1 cellular context compared by ENCODE assay signal in the genomic region with DNA sequence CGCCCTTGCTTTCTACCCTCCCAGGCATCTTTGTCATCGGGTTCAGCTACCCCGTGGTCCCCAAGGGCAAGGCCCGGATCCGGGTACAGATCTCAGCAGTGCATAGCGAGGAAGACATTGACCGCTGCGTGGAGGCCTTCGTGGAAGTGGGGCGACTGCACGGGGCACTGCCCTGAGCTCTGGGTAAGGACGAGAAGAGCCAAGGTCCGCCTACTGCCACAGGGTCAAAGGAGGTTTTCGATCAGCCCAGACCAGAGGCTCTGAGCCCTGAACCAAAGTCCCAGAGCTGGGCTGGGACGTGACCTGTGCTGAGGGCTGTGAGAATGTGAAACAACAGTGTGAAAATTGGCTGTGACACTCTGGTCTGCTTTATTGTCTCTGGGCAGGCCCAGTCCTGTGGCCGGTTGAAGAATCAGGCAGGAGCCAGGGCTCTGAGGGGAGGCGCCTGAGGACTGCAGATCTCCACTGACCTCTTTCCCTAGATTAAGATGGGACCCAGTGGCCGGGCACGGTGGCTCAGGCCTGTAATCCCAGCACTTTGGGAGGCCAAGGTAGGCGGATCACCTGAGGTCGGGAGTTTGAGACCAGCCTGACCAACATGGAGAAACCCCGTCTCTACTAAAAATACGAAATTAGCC.
TF ChIP-seq lines count a peak whose summit lies in the region.

No MANE protein-coding gene starts in this region.

TF ChIP-seq in liver, 16 proteins besides CTCF, POLR2A, EP300 and RAD21 (continued from another document):
- TF ChIP-seq REST (IDR thresholded peaks at IDR 0.05): peak; percentile 40
